1 cellular context compared by ENCODE assay signal in genomic region chr1:35192056-35192852, GRCh38.
TF ChIP-seq lines count a peak whose summit lies in the region.

No MANE protein-coding gene starts in this region.

TF ChIP-seq in HepG2, 621 proteins besides CTCF, POLR2A, EP300 and RAD21 (continued from another document and continues in another):
- TF ChIP-seq PATZ1 (CRISPR knock-in tag; IDR thresholded peaks at IDR 0.05) = peak; percentile 89
- TF ChIP-seq ZNF264 (CRISPR knock-in tag; IDR thresholded peaks at IDR 0.05) = no peak
- peak; percentile 74; the same call in 1 of the 2 replicates for TF ChIP-seq KAT8 (CRISPR knock-in tag; IDR thresholded peaks at IDR 0.05)
- TF ChIP-seq HMGXB4 (CRISPR knock-in tag; IDR thresholded peaks at IDR 0.05; ENCODE audit: borderline replicate concordance in 1 of 2, low read depth in 1 of 2) = 0 out of 4 replicates have a peak, but pooled peaks of 1 of the 2 experiments have one; percentile 30
- 0 out of 2 replicates have a peak, but pooled peaks have one; percentile 52 for TF ChIP-seq FLYWCH1 (CRISPR knock-in tag; IDR thresholded peaks at IDR 0.05)
- 0 out of 2 replicates have a peak, but pooled peaks have one; percentile 13 for TF ChIP-seq ELF4 (CRISPR knock-in tag; IDR thresholded peaks at IDR 0.05; ENCODE audit: borderline replicate concordance)
- 0 out of 2 replicates have a peak, but pooled peaks have one; percentile 13 for TF ChIP-seq ZMAT3 (CRISPR knock-in tag; conservative IDR thresholded peaks at IDR 0.05)
- peak; percentile 98 for TF ChIP-seq AGO2 (optimal IDR thresholded peaks at IDR 0.05; ENCODE audit: low read depth, low read length)
- TF ChIP-seq NR2C2 (CRISPR knock-in tag; IDR thresholded peaks at IDR 0.05; ENCODE audit: borderline replicate concordance) = no peak
- no peak for TF ChIP-seq ZNF331 (CRISPR knock-in tag; IDR thresholded peaks at IDR 0.05)
- peak; percentile 52; the same call in 1 of the 2 replicates for TF ChIP-seq CREB3 (CRISPR knock-in tag; IDR thresholded peaks at IDR 0.05)
- TF ChIP-seq ATRX (CRISPR knock-in tag; IDR thresholded peaks at IDR 0.05; ENCODE audit: borderline replicate concordance) = no peak
- no peak for TF ChIP-seq JUNB (CRISPR knock-in tag; IDR thresholded peaks at IDR 0.05; ENCODE audit: borderline replicate concordance)
- peak; percentile 52; the same call in 1 of the 2 replicates for TF ChIP-seq ZNF574 (CRISPR knock-in tag; IDR thresholded peaks at IDR 0.05)
- peak; percentile 5; the same call in 1 of the 2 replicates for TF ChIP-seq TERF1 (CRISPR knock-in tag; IDR thresholded peaks at IDR 0.05)
- TF ChIP-seq ZNF549 (CRISPR knock-in tag; IDR thresholded peaks at IDR 0.05) = no peak
- 0 out of 2 replicates have a peak, but pooled peaks have one; percentile 35 for TF ChIP-seq KLF13 (CRISPR knock-in tag; IDR thresholded peaks at IDR 0.05)
- TF ChIP-seq PRDM4 (CRISPR knock-in tag; IDR thresholded peaks at IDR 0.05; ENCODE audit: borderline replicate concordance) = no peak
- peak; percentile 1; the same call in 1 of the 2 replicates for TF ChIP-seq ZNF674 (CRISPR knock-in tag; IDR thresholded peaks at IDR 0.05; ENCODE audit: low read depth)
- no peak for TF ChIP-seq ATF6 (CRISPR knock-in tag; conservative IDR thresholded peaks at IDR 0.05)
- TF ChIP-seq ZGPAT (CRISPR knock-in tag; IDR thresholded peaks at IDR 0.05) = no peak
- 0 out of 2 replicates have a peak, but pooled peaks have one; percentile 43 for TF ChIP-seq ZNF138 (CRISPR knock-in tag; IDR thresholded peaks at IDR 0.05; ENCODE audit: low read depth)
- TF ChIP-seq ETS1 (CRISPR knock-in tag; IDR thresholded peaks at IDR 0.05) = 0 out of 2 replicates have a peak, but pooled peaks have one; percentile 5
- no peak for TF ChIP-seq ZNF720 (CRISPR knock-in tag; IDR thresholded peaks at IDR 0.05)
- TF ChIP-seq NFAT5 (CRISPR knock-in tag; IDR thresholded peaks at IDR 0.05) = 0 out of 2 replicates have a peak, but pooled peaks have one; percentile 23
- no peak for TF ChIP-seq SOX13 (IDR thresholded peaks at IDR 0.05)
- 0 out of 4 replicates have a peak, but pooled peaks of 1 of the 2 experiments have one; percentile 5 for TF ChIP-seq SOX13 (CRISPR knock-in tag; conservative IDR thresholded peaks at IDR 0.05 in 1 of 2, IDR thresholded peaks at IDR 0.05 in 1 of 2)
- TF ChIP-seq ZFY (CRISPR knock-in tag; IDR thresholded peaks at IDR 0.05) = peak; percentile 44
- 0 out of 2 replicates have a peak, but pooled peaks have one; percentile 37 for TF ChIP-seq ZNF567 (CRISPR knock-in tag; IDR thresholded peaks at IDR 0.05; ENCODE audit: borderline replicate concordance)
- peak; percentile 98 for TF ChIP-seq YY1 (IDR thresholded peaks at IDR 0.05; ENCODE audit: insufficient read depth, insufficient replicate concordance, low read depth, low read length)
- TF ChIP-seq ZNF563 (CRISPR knock-in tag; IDR thresholded peaks at IDR 0.05) = 0 out of 2 replicates have a peak, but pooled peaks have one; percentile 61
- peak; percentile 32; the same call in 1 of the 2 replicates for TF ChIP-seq ZNF772 (CRISPR knock-in tag; IDR thresholded peaks at IDR 0.05)
- 0 out of 2 replicates have a peak, but pooled peaks have one; percentile 27 for TF ChIP-seq MEIS2 (CRISPR knock-in tag; IDR thresholded peaks at IDR 0.05)
